In the genomic region with DNA sequence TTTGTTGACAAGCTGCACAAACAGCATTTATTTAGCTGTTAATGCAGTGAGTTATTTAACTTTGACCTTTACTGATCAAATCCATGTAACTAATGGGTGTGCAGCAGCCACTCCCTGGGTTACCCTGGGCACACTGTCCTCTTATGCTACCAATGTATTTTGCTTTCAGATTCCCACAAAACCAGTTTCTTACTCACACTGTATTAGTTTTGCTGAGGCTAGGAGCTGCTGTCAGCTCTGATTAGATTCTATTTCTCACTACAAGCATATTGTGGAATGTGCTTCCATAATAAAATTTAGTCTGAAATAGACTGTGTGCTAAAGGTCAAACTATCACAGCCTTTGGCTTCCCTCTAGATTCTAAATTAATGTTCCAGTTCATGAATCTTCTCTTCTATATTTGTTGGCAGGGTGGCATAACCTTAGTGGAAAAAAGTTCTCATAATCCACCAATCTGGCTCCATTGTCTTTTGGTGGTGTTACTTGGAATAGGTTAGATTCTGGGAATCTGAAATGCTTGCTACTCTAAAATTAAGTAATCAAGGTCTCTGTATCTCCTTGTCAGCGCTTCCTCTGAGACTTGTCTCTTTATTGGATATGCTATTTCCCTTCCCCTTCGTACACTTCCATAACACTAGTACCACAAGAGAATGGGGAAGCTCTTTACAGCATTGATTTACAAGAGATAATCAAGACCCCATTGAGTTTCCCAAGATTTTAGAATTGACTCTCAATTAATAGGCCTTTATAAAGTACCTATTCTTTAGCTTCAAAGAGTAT, we compare ENCODE assay signal across 18 cellular contexts.
DNase-seq lines count a peak whose midpoint lies in the region; ATAC-seq, FAIRE-seq and TF ChIP-seq lines count a peak whose summit lies in the region.
"Had no signal": no experiment of that assay in that cellular context is flagged by ENCODE, and none has a peak within 500 bp of the region (broad histone marks: within the 10 kb centered on the region; RNA-seq: fewer than 3 reads in every experiment).

No MANE protein-coding gene starts in this region.

- TF ChIP-seq CTCF in esophagus squamous epithelium (IDR thresholded peaks at IDR 0.05) (no peak), pancreas (IDR thresholded peaks at IDR 0.05) (no peak), Caco-2 (IDR thresholded peaks at IDR 0.05; ENCODE audit: insufficient read depth in 1 of 2, low read depth in 1 of 2, low read length in 1 of 2, severe bottlenecking in 1 of 2, unreplicated experiment in 1 of 2) (no peak)

- H3K27ac ChIP-seq in esophagus squamous epithelium (peak overlapping the region in 3 of 4 donors; percentile 5 to 69 (median 65)), pancreas (no peak overlapping the region)
- H3K27ac ChIP-seq in CD4-positive, alpha-beta memory T cell (ENCODE audit: low read depth, low read length): no peak overlapping the region

- no peaks in the 10 kb centered on the region for H3K27me3 Mint-ChIP-seq in Caco-2 (ENCODE audit: insufficient read depth, unreplicated experiment)
- H3K27me3 Mint-ChIP-seq in activated CD4-positive, alpha-beta memory T cell treated with anti-CD3 and anti-CD28 coated beads for 36 hours: no peaks in the 10 kb centered on the region
- H3K27me3 Mint-ChIP-seq in CD4-positive, alpha-beta memory T cell: peaks cover 2 to 4% of the 10 kb centered on the region in 2 donors

- H3K27me3 ChIP-seq in esophagus squamous epithelium (no peaks in the 10 kb centered on the region), pancreas (peaks cover 0 to 3% (median 0%) of the 10 kb centered on the region in 4 donors), Caco-2 (replicated peaks; ENCODE audit: control insufficient read depth, insufficient read depth, low read length) (no peaks in the 10 kb centered on the region)
- no peaks in the 10 kb centered on the region for H3K27me3 ChIP-seq in CD4-positive, alpha-beta memory T cell (ENCODE audit: insufficient read depth, low read length)

- BruUV-seq in Caco-2 (replicated peaks; lab: Mats Ljungman, UMichigan): no TSS peak

- CTCF ChIA-PET in Caco-2 (lab: Charles Lee): no interaction called here
- CTCF ChIA-PET in activated CD4-positive, alpha-beta memory T cell treated with anti-CD3 and anti-CD28 coated beads for 36 hours (lab: Charles Lee): no interaction called here
- CTCF ChIA-PET in CD4-positive, alpha-beta memory T cell (lab: Charles Lee; ENCODE audit: partially characterized antibody): interaction anchor here (0.6 kb wide), 1 partner anchor 21 kb away, joined by 3 read pairs; no protein-coding TSS in a partner anchor

- DNase-seq in GDM1 (lab: John Stamatoyannopoulos, UW) (peak; percentile 2), OCI-M1 (lab: John Stamatoyannopoulos, UW) (peak; percentile 79), esophagus squamous epithelium (lab: John Stamatoyannopoulos, UW) (no peak), pancreas (no peak), Caco-2 (no peak), A172 (ENCODE audit: low spot score) (no peak)
- no peak for DNase-seq in activated CD4-positive, alpha-beta memory T cell treated with anti-CD3 and anti-CD28 coated beads for 36 hours
- no peak for DNase-seq in CD4-positive, alpha-beta memory T cell
- DNase-seq: activated CD4-positive, alpha-beta T cell treated with anti-CD3 and anti-CD28 coated beads for 48 hours; activated T-cell treated with anti-CD3 and anti-CD28 coated beads for 4 hours; amniotic stem cell; DMS79; NCI-H1694; NCI-H510A treated with DMSO at 0.1 percent for 48 hours; stimulated activated naive CD8-positive, alpha-beta T cell treated with anti-CD3 and anti-CD28 coated beads, Interleukin-15, Interleukin-2, amounts not matched to agents 100 U/mL and 50 U/mL, for 24 hours; T-helper 2 cell had no signal

- no peaks in the 10 kb centered on the region for H3K9me3 Mint-ChIP-seq in Caco-2 (ENCODE audit: unreplicated experiment)
- no peaks in the 10 kb centered on the region for H3K9me3 Mint-ChIP-seq in activated CD4-positive, alpha-beta memory T cell treated with anti-CD3 and anti-CD28 coated beads for 36 hours
- H3K9me3 Mint-ChIP-seq in CD4-positive, alpha-beta memory T cell: no peaks in the 10 kb centered on the region

- no peak overlapping the region for H3K4me3 ChIP-seq in esophagus squamous epithelium
- H3K4me3 ChIP-seq in pancreas: no peak overlapping the region
- H3K4me3 ChIP-seq in Caco-2 (ENCODE audit: low read depth, low read length): no peak overlapping the region
- H3K4me3 ChIP-seq in CD4-positive, alpha-beta memory T cell (ENCODE audit: low read length in 2 of 2): no peak overlapping the region

- H3K27ac Mint-ChIP-seq in Caco-2 (ENCODE audit: unreplicated experiment): no peak overlapping the region
- no peak overlapping the region for H3K27ac Mint-ChIP-seq in activated CD4-positive, alpha-beta memory T cell treated with anti-CD3 and anti-CD28 coated beads for 36 hours
- H3K27ac Mint-ChIP-seq in CD4-positive, alpha-beta memory T cell: no peak overlapping the region
- H3K27ac Mint-ChIP-seq: B cell had no signal

- H3K36me3 ChIP-seq in esophagus squamous epithelium (no peaks in the 10 kb centered on the region), pancreas (no peaks in the 10 kb centered on the region), Caco-2 (ENCODE audit: control insufficient read depth, insufficient read depth, low read length) (no peaks in the 10 kb centered on the region)
- H3K36me3 ChIP-seq in CD4-positive, alpha-beta memory T cell (ENCODE audit: insufficient read depth, low read length): no peaks in the 10 kb centered on the region

- intact Hi-C loops in esophagus squamous epithelium (cut with DNase I) (no loop called here), pancreas (cut with DNase I) (no loop called here), Caco-2 (cut with micrococcal nuclease; ENCODE audit: unreplicated experiment) (no loop called here)
- intact Hi-C loops in activated CD4-positive, alpha-beta memory T cell treated with anti-CD3 and anti-CD28 coated beads for 36 hours (cut with micrococcal nuclease): no loop called here
- intact Hi-C loops in CD4-positive, alpha-beta memory T cell (cut with micrococcal nuclease): no loop called here

- H3K9me3 ChIP-seq in esophagus squamous epithelium (no peaks in the 10 kb centered on the region), pancreas (no peaks in the 10 kb centered on the region), Caco-2 (no peaks in the 10 kb centered on the region)
- no peaks in the 10 kb centered on the region for H3K9me3 ChIP-seq in CD4-positive, alpha-beta memory T cell (ENCODE audit: control insufficient read depth in 1 of 2, low read length in 2 of 2)

- peaks cover 16% of the 10 kb centered on the region for H3K4me1 Mint-ChIP-seq in Caco-2 (ENCODE audit: low read depth, unreplicated experiment)
- peaks cover 16% of the 10 kb centered on the region for H3K4me1 Mint-ChIP-seq in activated CD4-positive, alpha-beta memory T cell treated with anti-CD3 and anti-CD28 coated beads for 36 hours (ENCODE audit: low read depth)
- no peaks in the 10 kb centered on the region for H3K4me1 Mint-ChIP-seq in CD4-positive, alpha-beta memory T cell

- TF ChIP-seq POLR2A in esophagus squamous epithelium (IDR thresholded peaks at IDR 0.05): no peak

- H3K4me3 Mint-ChIP-seq in Caco-2 (ENCODE audit: unreplicated experiment): no peak overlapping the region
- no peak overlapping the region for H3K4me3 Mint-ChIP-seq in activated CD4-positive, alpha-beta memory T cell treated with anti-CD3 and anti-CD28 coated beads for 36 hours
- H3K4me3 Mint-ChIP-seq in CD4-positive, alpha-beta memory T cell: no peak overlapping the region
- H3K4me3 Mint-ChIP-seq: B cell had no signal

- POLR2A ChIA-PET in Caco-2 (lab: Charles Lee): no interaction called here
- POLR2A ChIA-PET in activated CD4-positive, alpha-beta memory T cell treated with anti-CD3 and anti-CD28 coated beads for 36 hours (lab: Charles Lee): no interaction called here
- POLR2A ChIA-PET in CD4-positive, alpha-beta memory T cell (lab: Charles Lee; ENCODE audit: partially characterized antibody): no interaction called here

- FAIRE-seq in pancreas (lab: Jason Lieb, UNC): no peak
- FAIRE-seq: H1 had no signal

- H3K4me1 ChIP-seq in esophagus squamous epithelium (peaks cover 0 to 31% (median 0%) of the 10 kb centered on the region in 3 donors), pancreas (peaks cover 0 to 9% (median 4%) of the 10 kb centered on the region in 3 donors), Caco-2 (0 out of 2 replicates have a peak, but pooled peaks cover 9% of the 10 kb centered on the region)
- H3K4me1 ChIP-seq in CD4-positive, alpha-beta memory T cell (ENCODE audit: insufficient read depth, low read length): no peaks in the 10 kb centered on the region

- WGBS in esophagus squamous epithelium, 2 donors: 54 to 79% methylated on average over 2 of the region's 2 CpGs
- WGBS in pancreas, 2 donors: 93% methylated on average over 2 of the region's 2 CpGs

- no peaks in the 10 kb centered on the region for H3K36me3 Mint-ChIP-seq in Caco-2 (ENCODE audit: insufficient read depth, unreplicated experiment)
- no peaks in the 10 kb centered on the region for H3K36me3 Mint-ChIP-seq in activated CD4-positive, alpha-beta memory T cell treated with anti-CD3 and anti-CD28 coated beads for 36 hours
- H3K36me3 Mint-ChIP-seq in CD4-positive, alpha-beta memory T cell: no peaks in the 10 kb centered on the region

- peak in 3 of 4 donors; percentile 64 to 77 (median 74) for ATAC-seq in pancreas
- ATAC-seq: stimulated activated naive CD8-positive, alpha-beta T cell treated with anti-CD3 and anti-CD28 coated beads, Interleukin-15, Interleukin-2, amounts not matched to agents 100 U/mL and 50 U/mL, for 24 hours had no signal

Comparison
In these comparisons a context has a peak if more than half of its experiments do, and no peak if none do; other contexts are left out.
1. DNase-seq: peak in GDM1 (single experiment) and OCI-M1 (single experiment); none in esophagus squamous epithelium (single experiment), pancreas (0 of 6), Caco-2 (0 of 2), activated CD4-positive, alpha-beta memory T cell treated with anti-CD3 and anti-CD28 coated beads for 36 hours (single experiment), CD4-positive, alpha-beta memory T cell (0 of 5) and A172 (single experiment).
2. H3K27ac ChIP-seq: peak in esophagus squamous epithelium (3 of 4); none in pancreas (0 of 4) and CD4-positive, alpha-beta memory T cell (single experiment).